Comparison of ENCODE assay signal across 9 cellular contexts in the genomic region with DNA sequence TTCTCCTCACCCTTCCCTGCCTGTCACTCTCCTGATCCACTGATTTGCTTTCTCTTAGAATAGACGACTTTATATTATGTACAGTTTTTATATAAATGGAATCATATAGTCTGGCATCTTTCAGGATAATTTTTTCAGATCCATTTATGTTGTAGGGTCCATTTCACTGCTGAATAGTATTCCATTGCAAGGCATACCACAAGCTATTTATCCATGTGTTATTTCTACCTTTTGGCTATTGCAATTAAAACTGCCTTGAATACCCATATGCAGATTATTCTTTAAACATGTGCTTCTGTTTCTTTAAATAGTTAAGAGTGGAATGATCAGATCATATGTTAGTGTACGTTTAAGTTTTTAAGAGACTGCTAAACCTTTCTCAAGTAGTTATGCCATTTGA.
"Had no signal": no experiment of that assay in that cellular context is flagged by ENCODE, and none has a peak within 500 bp of the region (broad histone marks: within the 10 kb centered on the region; RNA-seq: fewer than 3 reads in every experiment).

No MANE protein-coding gene starts in this region.

- H3K4me3 Mint-ChIP-seq: HFFc6, IgD-negative memory B cell had no signal

- H3K4me1 ChIP-seq: HAP-1 had no signal

- H3K9ac ChIP-seq: GM23248 had no signal

- DNase-seq: GM23248, GOT3, H7, HFFc6 had no signal

- H3K27ac Mint-ChIP-seq: HFFc6, IgD-negative memory B cell had no signal

- H2AFZ ChIP-seq: GM23248 had no signal

- ATAC-seq: HCT116, HepG2 had no signal

- H3K4me3 ChIP-seq: GM23248, HAP-1 had no signal

- H3K27ac ChIP-seq: GM23248, HL-60 had no signal

- H3K27me3 Mint-ChIP-seq: IgD-negative memory B cell had no signal

- H3K36me3 ChIP-seq: HAP-1 had no signal
